ENCODE assay signal across 1 cellular context in genomic region chr5:180360078-180360957, GRCh38.
A peak's percentile ranks its signal among the peaks of the same experiment; 100 is the strongest.
TF ChIP-seq lines count a peak whose summit lies in the region.

No MANE protein-coding gene starts in this region.

TF ChIP-seq in HepG2, 621 proteins besides CTCF, POLR2A, EP300 and RAD21:
- TF ChIP-seq SALL1 (CRISPR knock-in tag; IDR thresholded peaks at IDR 0.05) (no peak), MAFF (IDR thresholded peaks at IDR 0.05; ENCODE audit: low read depth, low read length) (0 out of 2 replicates have a peak, but pooled peaks have one; percentile 19), SP2 (CRISPR knock-in tag; IDR thresholded peaks at IDR 0.05) (no peak), FLYWCH1 (CRISPR knock-in tag; IDR thresholded peaks at IDR 0.05) (no peak), CREB1 (IDR thresholded peaks at IDR 0.05) (no peak), CREB1 (CRISPR knock-in tag; IDR thresholded peaks at IDR 0.05) (no peak), ZNF280B (CRISPR knock-in tag; IDR thresholded peaks at IDR 0.05; ENCODE audit: borderline replicate concordance) (no peak), MAFK (conservative IDR thresholded peaks at IDR 0.05 in 1 of 2, IDR thresholded peaks at IDR 0.05 in 1 of 2; ENCODE audit: low read length in 2 of 2) (0 out of 4 replicates have a peak, but pooled peaks of 1 of the 2 experiments have one; percentile 25), ESRRA (CRISPR knock-in tag; IDR thresholded peaks at IDR 0.05; ENCODE audit: low read depth) (no peak)
